In genomic region chrX:63652086-63652775, GRCh38 we compare ENCODE assay signal across 16 cellular contexts.
DNase-seq lines count a peak whose midpoint lies in the region; ATAC-seq and TF ChIP-seq lines count a peak whose summit lies in the region.
"Had no signal": no experiment of that assay in that cellular context is flagged by ENCODE, and none has a peak within 500 bp of the region (broad histone marks: within the 10 kb centered on the region; RNA-seq: fewer than 3 reads in every experiment).

No MANE protein-coding gene starts in this region.

- peak; percentile 33 for DNase-seq in ELR (ENCODE audit: low read depth)
- DNase-seq in fibroblast of gingiva (ENCODE audit: low read depth) = peak; percentile 55
- no peak for DNase-seq in erythroblast (lab: John Stamatoyannopoulos, UW)
- DNase-seq in SK-N-DZ (ENCODE audit: low spot score) = no peak
- DNase-seq in OCI-M1 (lab: John Stamatoyannopoulos, UW) = no peak
- DNase-seq: GOT3, Karpas-422, MM.1S, NCI-H2029, NCI-H510A, NCI-H82, Peyer's patch, SHP77 had no signal

- no peak for TF ChIP-seq POLR2A in erythroblast (IDR thresholded peaks at IDR 0.05; ENCODE audit: low read length)

- ATAC-seq in SK-N-SH treated with all-trans-retinoic acid at 6 μM for 48 hours (peak; percentile 65), GM18868 (IDR thresholded peaks at IDR 0.05; ENCODE audit: unreplicated experiment) (no peak)
- ATAC-seq: HepG2 had no signal

TF ChIP-seq in SK-N-SH treated with all-trans-retinoic acid at 6 μM for 48 hours, 23 proteins besides CTCF, POLR2A, EP300 and RAD21:
- TF ChIP-seq BACH2 (CRISPR knock-in tag; IDR thresholded peaks at IDR 0.05; ENCODE audit: borderline replicate concordance) (no peak), ZC3H10 (CRISPR knock-in tag; IDR thresholded peaks at IDR 0.05) (no peak), ZFP30 (CRISPR knock-in tag; IDR thresholded peaks at IDR 0.05) (no peak), SNAI2 (CRISPR knock-in tag; IDR thresholded peaks at IDR 0.05) (no peak), GLIS3 (CRISPR knock-in tag; IDR thresholded peaks at IDR 0.05) (no peak)
- TF ChIP-seq, protein P1, sequence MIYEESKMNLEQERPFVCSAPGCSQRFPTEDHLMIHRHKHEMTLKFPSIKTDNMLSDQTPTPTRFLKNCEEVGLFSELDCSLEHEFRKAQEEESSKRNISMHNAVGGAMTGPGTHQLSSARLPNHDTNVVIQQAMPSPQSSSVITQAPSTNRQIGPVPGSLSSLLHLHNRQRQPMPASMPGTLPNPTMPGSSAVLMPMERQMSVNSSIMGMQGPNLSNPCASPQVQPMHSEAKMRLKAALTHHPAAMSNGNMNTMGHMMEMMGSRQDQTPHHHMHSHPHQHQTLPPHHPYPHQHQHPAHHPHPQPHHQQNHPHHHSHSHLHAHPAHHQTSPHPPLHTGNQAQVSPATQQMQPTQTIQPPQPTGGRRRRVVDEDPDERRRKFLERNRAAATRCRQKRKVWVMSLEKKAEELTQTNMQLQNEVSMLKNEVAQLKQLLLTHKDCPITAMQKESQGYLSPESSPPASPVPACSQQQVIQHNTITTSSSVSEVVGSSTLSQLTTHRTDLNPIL (CRISPR knock-in tag; IDR thresholded peaks at IDR 0.05; ENCODE audit: low read depth) = no peak
- TF ChIP-seq, protein P2, sequence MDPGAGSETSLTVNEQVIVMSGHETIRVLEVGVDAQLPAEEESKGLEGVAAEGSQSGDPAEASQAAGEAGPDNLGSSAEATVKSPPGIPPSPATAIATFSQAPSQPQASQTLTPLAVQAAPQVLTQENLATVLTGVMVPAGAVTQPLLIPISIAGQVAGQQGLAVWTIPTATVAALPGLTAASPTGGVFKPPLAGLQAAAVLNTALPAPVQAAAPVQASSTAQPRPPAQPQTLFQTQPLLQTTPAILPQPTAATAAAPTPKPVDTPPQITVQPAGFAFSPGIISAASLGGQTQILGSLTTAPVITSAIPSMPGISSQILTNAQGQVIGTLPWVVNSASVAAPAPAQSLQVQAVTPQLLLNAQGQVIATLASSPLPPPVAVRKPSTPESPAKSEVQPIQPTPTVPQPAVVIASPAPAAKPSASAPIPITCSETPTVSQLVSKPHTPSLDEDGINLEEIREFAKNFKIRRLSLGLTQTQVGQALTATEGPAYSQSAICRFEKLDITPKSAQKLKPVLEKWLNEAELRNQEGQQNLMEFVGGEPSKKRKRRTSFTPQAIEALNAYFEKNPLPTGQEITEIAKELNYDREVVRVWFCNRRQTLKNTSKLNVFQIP (CRISPR knock-in tag; IDR thresholded peaks at IDR 0.05; ENCODE audit: borderline replicate concordance, low read depth) = no peak

Comparison
In these comparisons a context has a peak if more than half of its experiments do, and no peak if none do; other contexts are left out.
1. DNase-seq: peak in ELR (single experiment) and fibroblast of gingiva (single experiment); none in erythroblast (0 of 2), SK-N-DZ (single experiment) and OCI-M1 (single experiment).